24 cellular contexts compared by ENCODE assay signal in genomic region chr3:34108976-34109375, GRCh38.
DNase-seq lines count a peak whose midpoint lies in the region; ATAC-seq, FAIRE-seq and TF ChIP-seq lines count a peak whose summit lies in the region.
"Had no signal": no experiment of that assay in that cellular context is flagged by ENCODE, and none has a peak within 500 bp of the region (broad histone marks: within the 10 kb centered on the region; RNA-seq: fewer than 3 reads in every experiment).

No MANE protein-coding gene starts in this region.

- no peak overlapping the region for H3K4me3 ChIP-seq in Loucy (ENCODE audit: low read length, poor library complexity, severe bottlenecking)
- H3K4me3 ChIP-seq in SU-DHL-6 (ENCODE audit: insufficient read depth, low read length, poor library complexity, severe bottlenecking): no peak overlapping the region
- H3K4me3 ChIP-seq: A549, PC-9, SK-N-MC had no signal

- H3K27ac ChIP-seq in SU-DHL-6 (ENCODE audit: low read depth, low read length): peak overlapping the region; percentile 86
- H3K27ac ChIP-seq: A549, PC-9, SK-N-MC had no signal

- no peak for ATAC-seq in GM21528 (IDR thresholded peaks at IDR 0.05; ENCODE audit: low FRiP score, unreplicated experiment)
- ATAC-seq in HG02798 (IDR thresholded peaks at IDR 0.05; ENCODE audit: poor library complexity, unreplicated experiment): no peak
- ATAC-seq: A549, HCT116 had no signal

- DNase-seq in DMS 273 (lab: John Stamatoyannopoulos, UW; ENCODE audit: unreplicated experiment): peak; percentile 61
- DNase-seq in NCI-H524 treated with DMSO at 0.1 percent for 48 hours (lab: John Stamatoyannopoulos, UW): peak; percentile 20
- no peak for DNase-seq in frontal cortex (ENCODE audit: low spot score in 2 of 2)
- DNase-seq in activated T-helper 2 cell treated with anti-CD3 and anti-CD28 coated beads, Interferon-gamma antibody, Interleukin-2, Interleukin-4, amounts not matched to agents 10 μg/mL and 5 μg/mL and 100 μg/mL, durations not matched to agents 14 hours and 24 hours and 36 hours (ENCODE audit: low spot score): no peak
- DNase-seq: BE2C; CD4-positive, alpha-beta T cell; COR-L47; NCI-H1105; NCI-H146; NCI-H2029; NCI-H774; PC-9; RPMI8226; SHP77; T-helper 2 cell had no signal

- H3K4me2 ChIP-seq in Loucy (ENCODE audit: low read depth, low read length, poor library complexity, severe bottlenecking) (no peak overlapping the region), SU-DHL-6 (ENCODE audit: low read depth, low read length, poor library complexity, severe bottlenecking) (no peak overlapping the region)
- H3K4me2 ChIP-seq: A549, PC-9 had no signal

- H3K9ac ChIP-seq in Loucy (ENCODE audit: low read depth, low read length, poor library complexity, severe bottlenecking) (peak overlapping the region; percentile 7), SU-DHL-6 (ENCODE audit: low read length) (no peak overlapping the region)

- H4K20me1 ChIP-seq in Loucy (ENCODE audit: insufficient read depth, low read length, poor library complexity, severe bottlenecking): no peaks in the 10 kb centered on the region
- H4K20me1 ChIP-seq in SU-DHL-6 (ENCODE audit: low read depth, low read length): no peaks in the 10 kb centered on the region

- H3K79me2 ChIP-seq in Loucy (ENCODE audit: insufficient read depth, low read length): no peaks in the 10 kb centered on the region
- no peaks in the 10 kb centered on the region for H3K79me2 ChIP-seq in SU-DHL-6 (ENCODE audit: insufficient read depth, low read length)

- H3K9me3 Mint-ChIP-seq in activated T-helper 2 cell treated with anti-CD3 and anti-CD28 coated beads, Interferon-gamma antibody, Interleukin-2, Interleukin-4, amounts not matched to agents 10 μg/mL and 5 μg/mL and 100 μg/mL, durations not matched to agents 14 hours and 24 hours and 36 hours: no peaks in the 10 kb centered on the region
- H3K9me3 Mint-ChIP-seq: CD4-positive, alpha-beta T cell had no signal

- no peak overlapping the region for H2AFZ ChIP-seq in Loucy (ENCODE audit: low read length)
- H2AFZ ChIP-seq in SU-DHL-6 (ENCODE audit: low read depth, low read length, severe bottlenecking): no peak overlapping the region
- H2AFZ ChIP-seq: PC-9 had no signal

- TF ChIP-seq CTCF in Loucy (conservative IDR thresholded peaks at IDR 0.05; ENCODE audit: low read length) (no peak), SU-DHL-6 (IDR thresholded peaks at IDR 0.05; ENCODE audit: insufficient read depth, low read length, poor library complexity, severe bottlenecking) (no peak)

- H3F3A ChIP-seq in Loucy (ENCODE audit: low read depth): no peaks in the 10 kb centered on the region
- peaks cover 3% of the 10 kb centered on the region; the same call in 1 of the 2 replicates for H3F3A ChIP-seq in SU-DHL-6 (ENCODE audit: insufficient read depth)

- intact Hi-C loops in activated T-helper 2 cell treated with anti-CD3 and anti-CD28 coated beads, Interferon-gamma antibody, Interleukin-2, Interleukin-4, amounts not matched to agents 10 μg/mL and 5 μg/mL and 100 μg/mL, durations not matched to agents 14 hours and 24 hours and 36 hours (cut with micrococcal nuclease): no loop called here

- H3K36me3 ChIP-seq in Loucy (ENCODE audit: insufficient read depth, low read length) (no peaks in the 10 kb centered on the region), SU-DHL-6 (ENCODE audit: low read length) (no peaks in the 10 kb centered on the region)
- H3K36me3 ChIP-seq: BE2C had no signal

- no peaks in the 10 kb centered on the region for H3K9me2 ChIP-seq in Loucy (replicated peaks; ENCODE audit: low read depth, low read length)
- no peaks in the 10 kb centered on the region for H3K9me2 ChIP-seq in SU-DHL-6 (replicated peaks; ENCODE audit: insufficient read depth, low read length)

- no peaks in the 10 kb centered on the region for H3K27me3 Mint-ChIP-seq in activated T-helper 2 cell treated with anti-CD3 and anti-CD28 coated beads, Interferon-gamma antibody, Interleukin-2, Interleukin-4, amounts not matched to agents 10 μg/mL and 5 μg/mL and 100 μg/mL, durations not matched to agents 14 hours and 24 hours and 36 hours (ENCODE audit: low read depth)
- H3K27me3 Mint-ChIP-seq: CD4-positive, alpha-beta T cell had no signal

- H3K27ac Mint-ChIP-seq in activated T-helper 2 cell treated with anti-CD3 and anti-CD28 coated beads, Interferon-gamma antibody, Interleukin-2, Interleukin-4, amounts not matched to agents 10 μg/mL and 5 μg/mL and 100 μg/mL, durations not matched to agents 14 hours and 24 hours and 36 hours: no peak overlapping the region
- H3K27ac Mint-ChIP-seq: CD4-positive, alpha-beta T cell had no signal

- no peaks in the 10 kb centered on the region for H3K36me3 Mint-ChIP-seq in activated T-helper 2 cell treated with anti-CD3 and anti-CD28 coated beads, Interferon-gamma antibody, Interleukin-2, Interleukin-4, amounts not matched to agents 10 μg/mL and 5 μg/mL and 100 μg/mL, durations not matched to agents 14 hours and 24 hours and 36 hours (ENCODE audit: low read depth)

- H3K4me1 ChIP-seq in Loucy (ENCODE audit: insufficient read depth, low read length, poor library complexity, severe bottlenecking): peaks cover 45% of the 10 kb centered on the region
- H3K4me1 ChIP-seq: A549, BE2C had no signal

- FAIRE-seq in frontal cortex (lab: Jason Lieb, UNC): no peak
- FAIRE-seq: A549, G401.6, H1 had no signal

- no peak overlapping the region for H3K4me3 Mint-ChIP-seq in activated T-helper 2 cell treated with anti-CD3 and anti-CD28 coated beads, Interferon-gamma antibody, Interleukin-2, Interleukin-4, amounts not matched to agents 10 μg/mL and 5 μg/mL and 100 μg/mL, durations not matched to agents 14 hours and 24 hours and 36 hours (ENCODE audit: low read depth)
- H3K4me3 Mint-ChIP-seq: CD4-positive, alpha-beta T cell had no signal

- H3K9me3 ChIP-seq in Loucy (ENCODE audit: insufficient read depth, low read depth, low read length) (no peaks in the 10 kb centered on the region), SU-DHL-6 (ENCODE audit: insufficient read depth, low read length) (no peaks in the 10 kb centered on the region)
- H3K9me3 ChIP-seq: A549, BE2C had no signal

- H3K27me3 ChIP-seq in Loucy (ENCODE audit: insufficient read depth, low read length, poor library complexity, severe bottlenecking): no peaks in the 10 kb centered on the region
- no peaks in the 10 kb centered on the region for H3K27me3 ChIP-seq in SU-DHL-6 (ENCODE audit: low read length)
- H3K27me3 ChIP-seq: BE2C had no signal

- H3K4me1 Mint-ChIP-seq in activated T-helper 2 cell treated with anti-CD3 and anti-CD28 coated beads, Interferon-gamma antibody, Interleukin-2, Interleukin-4, amounts not matched to agents 10 μg/mL and 5 μg/mL and 100 μg/mL, durations not matched to agents 14 hours and 24 hours and 36 hours (ENCODE audit: low read depth): no peaks in the 10 kb centered on the region

Comparison
In these comparisons a context has a peak if more than half of its experiments do, and no peak if none do; other contexts are left out.
1. DNase-seq: peak in DMS 273 (single experiment) and NCI-H524 treated with DMSO at 0.1 percent for 48 hours (single experiment); none in frontal cortex (0 of 2) and activated T-helper 2 cell treated with anti-CD3 and anti-CD28 coated beads, Interferon-gamma antibody, Interleukin-2, Interleukin-4, amounts not matched to agents 10 μg/mL and 5 μg/mL and 100 μg/mL, durations not matched to agents 14 hours and 24 hours and 36 hours (single experiment).